In the genomic region with DNA sequence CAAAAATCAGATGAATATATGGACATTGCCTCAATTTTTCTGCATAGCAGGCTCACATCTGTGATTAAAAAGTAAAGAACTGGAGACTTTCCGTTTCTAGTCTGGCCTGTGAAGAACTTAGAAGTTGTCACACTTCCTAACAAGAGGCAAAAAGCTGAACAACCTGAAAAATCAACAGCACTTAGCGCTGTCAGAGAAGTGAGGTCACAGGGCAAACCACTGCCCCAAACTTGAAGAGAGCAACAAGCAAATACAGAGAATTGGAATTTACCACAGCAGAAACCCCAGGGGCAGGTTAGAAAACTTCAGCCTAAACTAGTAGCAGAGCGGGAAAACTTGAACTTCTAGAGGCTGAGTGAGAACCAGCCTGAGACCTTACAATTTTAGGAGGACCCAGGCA, we compare ENCODE assay signal across 20 cellular contexts. TPM values are rescaled to one million over a fixed set of nuclear protein-coding genes. Genes with fewer than 3 reads are reported as not detected.
DNase-seq lines count a peak whose midpoint lies in the region; ATAC-seq and TF ChIP-seq lines count a peak whose summit lies in the region.
"Had no signal": no experiment of that assay in that cellular context is flagged by ENCODE, and none has a peak within 500 bp of the region (broad histone marks: within the 10 kb centered on the region; RNA-seq: fewer than 3 reads in every experiment).

No MANE protein-coding gene starts in this region.

- H3K79me1 ChIP-seq in IMR-90 (ENCODE audit: low read depth in 1 of 2, low read length in 2 of 2): no peaks in the 10 kb centered on the region

- peaks cover 2 to 16% (median 13%) of the 10 kb centered on the region in 7 donors for H3K4me1 Mint-ChIP-seq in naive thymus-derived CD4-positive, alpha-beta T cell

- DNase-seq in IMR-90: peak; percentile 16
- peak; percentile 66 for DNase-seq in astrocyte of the hippocampus (ENCODE audit: low read depth, low spot score)
- peak in 1 of 2 donors; percentile 34 for DNase-seq in left lung
- no peak for DNase-seq in upper lobe of right lung
- DNase-seq in NOMO-1 treated with DMSO at 0.1 percent for 48 hours (lab: John Stamatoyannopoulos, UW; ENCODE audit: unreplicated experiment): no peak
- no peak for DNase-seq in naive thymus-derived CD4-positive, alpha-beta T cell
- DNase-seq: activated CD4-positive, alpha-beta T cell treated with anti-CD3 and anti-CD28 coated beads for 1 hour; CD4-positive, alpha-beta memory T cell; dermis blood vessel endothelial cell; naive B cell; NCI-H1092 treated with DMSO at 0.1 percent for 48 hours; T1000 had no signal

- no peak for TF ChIP-seq RAD21 in IMR-90 (IDR thresholded peaks at IDR 0.05; ENCODE audit: low read length)

- H3K9me3 ChIP-seq in IMR-90 (ENCODE audit: control insufficient read depth, insufficient read depth, low read length) (no peaks in the 10 kb centered on the region), left lung (no peaks in the 10 kb centered on the region), upper lobe of right lung (no peaks in the 10 kb centered on the region)
- no peaks in the 10 kb centered on the region for H3K9me3 ChIP-seq in naive thymus-derived CD4-positive, alpha-beta T cell (ENCODE audit: control insufficient read depth in 2 of 3, low read length in 3 of 3)
- H3K9me3 ChIP-seq: right atrium auricular region had no signal

- ATAC-seq in IMR-90 (ENCODE audit: low read depth) (no peak), left lung (peak; percentile 94), upper lobe of right lung (peak; percentile 91), GM18870 (IDR thresholded peaks at IDR 0.05; ENCODE audit: unreplicated experiment) (no peak)
- no peak for ATAC-seq in naive thymus-derived CD4-positive, alpha-beta T cell

- peak overlapping the region; percentile 57; the same call in 1 of the 2 replicates for H3K14ac ChIP-seq in IMR-90 (replicated peaks; ENCODE audit: low read depth, low read length)

- H3K36me3 Mint-ChIP-seq in naive thymus-derived CD4-positive, alpha-beta T cell: peaks cover 0 to 11% (median 0%) of the 10 kb centered on the region in 5 donors
- H3K36me3 Mint-ChIP-seq: activated naive CD8-positive, alpha-beta T cell; CD4-positive, alpha-beta memory T cell; naive B cell had no signal

- H2BK120ac ChIP-seq in IMR-90 (ENCODE audit: low read depth, low read length): peak overlapping the region; percentile 23; the same call in 1 of the 2 replicates

- H4K5ac ChIP-seq in IMR-90 (ENCODE audit: low read depth, low read length): peak overlapping the region; percentile 25; the same call in 1 of the 2 replicates

- H3K18ac ChIP-seq in IMR-90 (ENCODE audit: low read depth, low read length): peak overlapping the region; percentile 17; the same call in 1 of the 2 replicates

- POLR2A ChIA-PET in IMR-90 (lab: Charles Lee; ENCODE audit: unreplicated experiment): no interaction called here
- POLR2A ChIA-PET in naive thymus-derived CD4-positive, alpha-beta T cell (lab: Charles Lee): no interaction called here

- no peak overlapping the region for H3K27ac Mint-ChIP-seq in naive thymus-derived CD4-positive, alpha-beta T cell
- H3K27ac Mint-ChIP-seq: activated naive CD8-positive, alpha-beta T cell; activated T-helper 1 cell treated with anti-CD3 and anti-CD28 coated beads, Interleukin-12 subunit alpha, Interleukin-12 subunit beta, Interleukin-2, Interleukin-4 antibody, amounts not matched to agents 30 ng/mL and 10 ng/mL and 1 ng/mL, durations not matched to agents 14 hours and 24 hours and 36 hours; CD4-positive, alpha-beta memory T cell; naive B cell had no signal

- H2AK5ac ChIP-seq in IMR-90 (ENCODE audit: low read depth, low read length): no peak overlapping the region

- no peak overlapping the region for H3K23ac ChIP-seq in IMR-90 (ENCODE audit: low read depth, low read length)

- no peak overlapping the region for H3K4me3 Mint-ChIP-seq in naive thymus-derived CD4-positive, alpha-beta T cell
- H3K4me3 Mint-ChIP-seq: activated naive CD8-positive, alpha-beta T cell; activated T-helper 1 cell treated with anti-CD3 and anti-CD28 coated beads, Interleukin-12 subunit alpha, Interleukin-12 subunit beta, Interleukin-2, Interleukin-4 antibody, amounts not matched to agents 30 ng/mL and 10 ng/mL and 1 ng/mL, durations not matched to agents 14 hours and 24 hours and 36 hours; CD4-positive, alpha-beta memory T cell; naive B cell had no signal

- no peak overlapping the region for H2BK15ac ChIP-seq in IMR-90 (ENCODE audit: low read depth, low read length)

- no peak overlapping the region for H3K4me3 ChIP-seq in IMR-90 (ENCODE audit: insufficient read depth, low read depth, low read length)
- no peak overlapping the region for H3K4me3 ChIP-seq in left lung
- no peak overlapping the region for H3K4me3 ChIP-seq in upper lobe of right lung
- no peak overlapping the region for H3K4me3 ChIP-seq in naive thymus-derived CD4-positive, alpha-beta T cell (ENCODE audit: low read length)
- H3K4me3 ChIP-seq: cardiac muscle cell, right atrium auricular region had no signal

- H3K27me3 Mint-ChIP-seq in naive thymus-derived CD4-positive, alpha-beta T cell: peaks cover 3 to 25% (median 11%) of the 10 kb centered on the region in 5 donors

- H3K27me3 ChIP-seq in IMR-90 (ENCODE audit: control insufficient read depth, insufficient read depth, low read length): no peaks in the 10 kb centered on the region
- no peaks in the 10 kb centered on the region for H3K27me3 ChIP-seq in left lung
- H3K27me3 ChIP-seq in upper lobe of right lung: no peaks in the 10 kb centered on the region
- H3K27me3 ChIP-seq in naive thymus-derived CD4-positive, alpha-beta T cell (ENCODE audit: control insufficient read depth in 2 of 2, insufficient read depth in 2 of 2, low read length in 2 of 2): no peaks in the 10 kb centered on the region
- H3K27me3 ChIP-seq: cardiac muscle cell, right atrium auricular region had no signal

- H3K36me3 ChIP-seq in IMR-90 (ENCODE audit: control insufficient read depth, insufficient read depth, low read length) (no peaks in the 10 kb centered on the region), left lung (no peaks in the 10 kb centered on the region), upper lobe of right lung (no peaks in the 10 kb centered on the region)
- H3K36me3 ChIP-seq in naive thymus-derived CD4-positive, alpha-beta T cell (ENCODE audit: control insufficient read depth in 2 of 3, insufficient read depth in 3 of 3, low read length in 3 of 3): no peaks in the 10 kb centered on the region
- H3K36me3 ChIP-seq: cardiac muscle cell, right atrium auricular region had no signal

- no peak overlapping the region for H4K8ac ChIP-seq in IMR-90 (ENCODE audit: low read depth in 2 of 2, low read length in 2 of 2)

- H2AK9ac ChIP-seq in IMR-90 (replicated peaks; ENCODE audit: low read depth, low read length, poor library complexity): no peak overlapping the region

- TF ChIP-seq POLR2A in IMR-90 (IDR thresholded peaks at IDR 0.05; ENCODE audit: low read depth, low read length): no peak

- no peak overlapping the region for H3K4me2 ChIP-seq in IMR-90 (ENCODE audit: low read depth, low read length)

- CTCF ChIA-PET in IMR-90 (lab: Yijun Ruan, JAX): interaction anchor here (0.7 to 2.5 kb wide), 4 partner anchors 11 to 181 kb away, joined by 3 to 10 read pairs (median 4); no protein-coding TSS in a partner anchor
- CTCF ChIA-PET in naive thymus-derived CD4-positive, alpha-beta T cell (lab: Charles Lee): interaction anchor here (0.7 kb wide), 1 partner anchor 181 kb away, joined by 3 read pairs; no protein-coding TSS in a partner anchor

- no peaks in the 10 kb centered on the region for H4K20me1 ChIP-seq in IMR-90 (ENCODE audit: insufficient read depth, low read length)

- no peak overlapping the region for H2BK5ac ChIP-seq in IMR-90 (ENCODE audit: low read depth, low read length, poor library complexity, severe bottlenecking)

- peaks cover 0 to 10% (median 0%) of the 10 kb centered on the region in 11 donors for H3K9me3 Mint-ChIP-seq in naive thymus-derived CD4-positive, alpha-beta T cell
- H3K9me3 Mint-ChIP-seq: activated T-helper 1 cell treated with anti-CD3 and anti-CD28 coated beads, Interleukin-12 subunit alpha, Interleukin-12 subunit beta, Interleukin-2, Interleukin-4 antibody, amounts not matched to agents 30 ng/mL and 10 ng/mL and 1 ng/mL, durations not matched to agents 14 hours and 24 hours and 36 hours; CD4-positive, alpha-beta memory T cell had no signal

- H2BK20ac ChIP-seq in IMR-90 (ENCODE audit: low read depth, low read length): peak overlapping the region; percentile 20; the same call in 1 of the 2 replicates

- H4K91ac ChIP-seq in IMR-90 (ENCODE audit: insufficient read depth, low read depth, low read length): no peak overlapping the region

- in situ Hi-C loops in IMR-90 (cut with MboI; ENCODE audit: low sequenced_read_pairs): no loop called here

- no TSS peak for BruUV-seq in IMR-90 (replicated peaks; lab: Mats Ljungman, UMichigan)

- peak overlapping the region; percentile 47 for H2AFZ ChIP-seq in IMR-90 (replicated peaks; ENCODE audit: low read length, poor library complexity)

- H3K9me1 ChIP-seq in IMR-90 (ENCODE audit: insufficient read depth, low read length): no peaks in the 10 kb centered on the region

- no peak overlapping the region for H3K27ac ChIP-seq in IMR-90 (ENCODE audit: insufficient read depth, low read length)
- H3K27ac ChIP-seq in left lung: no peak overlapping the region
- H3K27ac ChIP-seq in upper lobe of right lung: peak overlapping the region; percentile 12
- H3K27ac ChIP-seq in naive thymus-derived CD4-positive, alpha-beta T cell (ENCODE audit: low read depth, low read length): no peak overlapping the region
- H3K27ac ChIP-seq: cardiac muscle cell, right atrium auricular region had no signal

- TF ChIP-seq CTCF in IMR-90 (conservative IDR thresholded peaks at IDR 0.05; ENCODE audit: low read depth, low read length): no peak
- no peak for TF ChIP-seq CTCF in left lung (IDR thresholded peaks at IDR 0.05)
- no peak for TF ChIP-seq CTCF in upper lobe of right lung (IDR thresholded peaks at IDR 0.05)

- no CpG with 5 or more reads among the region's 3 CpGs for WGBS in IMR-90 (ENCODE audit: extremely low coverage in 2 of 2, insufficient read length in 1 of 2), 2 experiments

- H3K56ac ChIP-seq in IMR-90 (ENCODE audit: extremely low read depth, insufficient read depth, low read length): no peak overlapping the region

- H3K9ac ChIP-seq in IMR-90 (ENCODE audit: low read depth, low read length): no peak overlapping the region

- intact Hi-C loops in IMR-90 (cut with micrococcal nuclease): no loop called here
- intact Hi-C loops in left lung (cut with DNase I): no loop called here
- intact Hi-C loops in upper lobe of right lung (cut with DNase I): no loop called here
- intact Hi-C loops in naive thymus-derived CD4-positive, alpha-beta T cell (cut with micrococcal nuclease): no loop called here

- H3K4ac ChIP-seq in IMR-90 (ENCODE audit: low read depth, low read length): no peak overlapping the region

- dilution Hi-C loops in IMR-90 (cut with HindIII; ENCODE audit: low sequenced_read_pairs, unreplicated experiment): no loop called here

- H3K4me1 ChIP-seq in IMR-90 (ENCODE audit: control insufficient read depth, insufficient read depth, low read length) (0 out of 2 replicates have a peak, but pooled peaks cover 1% of the 10 kb centered on the region), left lung (peaks cover 0 to 3% of the 10 kb centered on the region in 2 donors), upper lobe of right lung (no peaks in the 10 kb centered on the region)
- H3K4me1 ChIP-seq in naive thymus-derived CD4-positive, alpha-beta T cell (ENCODE audit: control insufficient read depth in 2 of 2, insufficient read depth in 2 of 2, low read length in 2 of 2): no peaks in the 10 kb centered on the region
- H3K4me1 ChIP-seq: right atrium auricular region had no signal

RNA-seq across cellular contexts. Expression of a gene that starts 38.9 kb away (rescaled TPM):
- total RNA-seq in IMR-90 (2012; rRNA removed) (not detected in 2 replicates), left lung (not detected), upper lobe of right lung (not detected)
- polyA plus RNA-seq in IMR-90 (2012; rRNA removed): not detected in 2 replicates
- not detected in 2 replicates for polyA plus RNA-seq in IMR-90 (2012; cell fraction: cytosol; rRNA removed)
- polyA plus RNA-seq in IMR-90 (2012; cell fraction: nucleus; rRNA removed; ENCODE audit: low replicate concordance): not detected in 2 replicates
- not detected for total RNA-seq in naive thymus-derived CD4-positive, alpha-beta T cell
- not detected for polyA plus RNA-seq in naive thymus-derived CD4-positive, alpha-beta T cell
- total RNA-seq: activated T-helper 1 cell treated with anti-CD3 and anti-CD28 coated beads, Interleukin-12 subunit alpha, Interleukin-12 subunit beta, Interleukin-2, Interleukin-4 antibody, amounts not matched to agents 30 ng/mL and 10 ng/mL and 1 ng/mL, durations not matched to agents 14 hours and 24 hours and 36 hours; cardiac muscle cell; CD4-positive, alpha-beta memory T cell; dermis blood vessel endothelial cell; NCI-H460; osteocyte; right atrium auricular region had no signal
- polyA plus RNA-seq: thymus had no signal

Comparison
In these comparisons a context has a peak if more than half of its experiments do, and no peak if none do; other contexts are left out.
1. ATAC-seq: peak in left lung (single experiment) and upper lobe of right lung (single experiment); none in IMR-90 (single experiment), naive thymus-derived CD4-positive, alpha-beta T cell (single experiment) and GM18870 (single experiment).
2. DNase-seq: peak in IMR-90 (single experiment) and astrocyte of the hippocampus (single experiment); none in upper lobe of right lung (single experiment), NOMO-1 treated with DMSO at 0.1 percent for 48 hours (single experiment) and naive thymus-derived CD4-positive, alpha-beta T cell (0 of 9).